In the genomic region with DNA sequence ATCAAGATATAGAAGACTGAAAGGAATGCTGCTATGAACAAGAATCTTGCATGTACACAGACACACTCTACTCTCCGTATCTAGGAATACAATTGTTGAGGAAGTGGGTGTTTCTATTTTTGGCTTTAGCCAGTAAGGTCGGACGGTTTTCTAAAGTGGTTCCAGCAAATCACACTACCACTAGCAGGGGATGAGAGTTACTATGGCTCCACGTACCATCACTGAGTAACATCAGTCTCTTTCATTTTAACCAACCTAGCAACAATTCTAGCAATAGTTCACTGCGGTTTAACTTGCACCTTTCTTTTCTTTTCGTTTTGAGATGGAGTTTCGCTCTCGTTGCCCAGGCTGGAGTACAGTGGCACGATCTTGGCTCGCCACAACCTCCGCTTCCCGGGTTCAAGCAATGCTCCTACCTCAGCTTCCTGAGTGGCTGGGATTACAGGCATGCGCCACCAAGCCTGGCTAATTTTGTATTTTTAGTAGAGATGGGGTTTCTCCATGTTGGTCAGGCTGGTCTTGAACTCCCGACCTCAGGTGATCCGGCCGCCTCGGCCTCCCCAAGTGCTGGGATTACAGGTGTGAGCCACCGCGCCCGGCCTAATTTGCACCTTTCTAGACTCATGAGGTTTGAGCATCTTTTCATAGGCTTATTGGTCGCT, we compare ENCODE assay signal across 8 cellular contexts.
DNase-seq lines count a peak whose midpoint lies in the region; ATAC-seq and TF ChIP-seq lines count a peak whose summit lies in the region.
"Not testable (repeated sequence)": the region's sequence is repeated elsewhere in the genome, so short reads cannot be mapped to it uniquely, and the experiment has no call there.

No MANE protein-coding gene starts in this region.

- H3K36me3 ChIP-seq in OCI-LY1 (ENCODE audit: insufficient read depth, low read length) (peaks cover 73% of the 10 kb centered on the region), heart right ventricle (peaks cover 0 to 89% (median 6%) of the 10 kb centered on the region in 9 donors)

- DNase-seq in activated T-cell treated with anti-CD3 and anti-CD28 coated beads, Interleukin-2, amount 50 U/mL, for 48 hours: peak; percentile 64 to 69
- not testable (repeated sequence) for DNase-seq in heart right ventricle
- peak; percentile 47 for DNase-seq in stimulated activated naive B cell treated with anti-CD40 and anti-IgM and Interleukin-4, amounts not matched to agents 10 μg/mL and 1 μg/mL and 100 μg/mL, for 72 hours

- peak overlapping the region; percentile 84 for H3K27ac Mint-ChIP-seq in stimulated activated naive B cell treated with anti-CD40 and anti-IgM and Interleukin-4, amounts not matched to agents 10 μg/mL and 1 μg/mL and 100 μg/mL, for 72 hours

- intact Hi-C loops in heart right ventricle (cut with DNase I): not testable (repeated sequence)

- H3K4me1 ChIP-seq in OCI-LY1 (ENCODE audit: insufficient read depth, low read length, severe bottlenecking): peaks cover 23% of the 10 kb centered on the region
- H3K4me1 ChIP-seq in heart right ventricle: peaks cover 0 to 25% (median 10%) of the 10 kb centered on the region in 9 donors

- peak overlapping the region; percentile 8 for H3K4me2 ChIP-seq in OCI-LY1 (ENCODE audit: low read length)

- H3F3A ChIP-seq in OCI-LY1 (ENCODE audit: insufficient read depth, low read length): not testable (repeated sequence)

- peak; percentile 43 for TF ChIP-seq POLR2A in GM18505 (IDR thresholded peaks at IDR 0.05; ENCODE audit: borderline replicate concordance, extremely low read depth, insufficient read depth, insufficient read length)

- not testable (repeated sequence) for H3K27ac ChIP-seq in OCI-LY1 (ENCODE audit: low read depth, low read length, poor library complexity, severe bottlenecking)
- H3K27ac ChIP-seq in heart right ventricle: peak overlapping the region in 2 of 10 donors; percentile 7 to 11

- H3K4me1 Mint-ChIP-seq in stimulated activated naive B cell treated with anti-CD40 and anti-IgM and Interleukin-4, amounts not matched to agents 10 μg/mL and 1 μg/mL and 100 μg/mL, for 72 hours: peaks cover 31 to 51% of the 10 kb centered on the region in 2 donors

- H3K9me3 Mint-ChIP-seq in stimulated activated naive B cell treated with anti-CD40 and anti-IgM and Interleukin-4, amounts not matched to agents 10 μg/mL and 1 μg/mL and 100 μg/mL, for 72 hours: not testable (repeated sequence)

- not testable (repeated sequence) for H3K9me3 ChIP-seq in OCI-LY1 (ENCODE audit: low read length); heart right ventricle

- H3K79me2 ChIP-seq in OCI-LY1 (ENCODE audit: insufficient read depth, low read length): not testable (repeated sequence)

- not testable (repeated sequence) for H2AFZ ChIP-seq in OCI-LY1 (ENCODE audit: low read length)

- not testable (repeated sequence) for TF ChIP-seq CTCF in OCI-LY1 (IDR thresholded peaks at IDR 0.05; ENCODE audit: low read length); heart right ventricle (IDR thresholded peaks at IDR 0.05)

- 69 to 73% methylated on average over 21 of the region's 21 CpGs for WGBS in heart right ventricle, 2 donors

- not testable (repeated sequence) for H3K9me2 ChIP-seq in OCI-LY1 (ENCODE audit: low read depth, low read length)

- H3K36me3 Mint-ChIP-seq in stimulated activated naive B cell treated with anti-CD40 and anti-IgM and Interleukin-4, amounts not matched to agents 10 μg/mL and 1 μg/mL and 100 μg/mL, for 72 hours: peaks cover 48 to 70% of the 10 kb centered on the region in 2 donors

- H3K27me3 Mint-ChIP-seq in stimulated activated naive B cell treated with anti-CD40 and anti-IgM and Interleukin-4, amounts not matched to agents 10 μg/mL and 1 μg/mL and 100 μg/mL, for 72 hours: not testable (repeated sequence)

- not testable (repeated sequence) for H3K9ac ChIP-seq in OCI-LY1 (ENCODE audit: low read length)

- H4K20me1 ChIP-seq in OCI-LY1 (ENCODE audit: insufficient read depth, low read length): not testable (repeated sequence)

- not testable (repeated sequence) for H3K27me3 ChIP-seq in OCI-LY1 (ENCODE audit: insufficient read depth, low read length); heart right ventricle

- peak overlapping the region; percentile 60 to 69 for H3K4me3 Mint-ChIP-seq in stimulated activated naive B cell treated with anti-CD40 and anti-IgM and Interleukin-4, amounts not matched to agents 10 μg/mL and 1 μg/mL and 100 μg/mL, for 72 hours

- H3K4me3 ChIP-seq in OCI-LY1 (ENCODE audit: low read depth, low read length, poor library complexity, severe bottlenecking): peak overlapping the region; percentile 6
- H3K4me3 ChIP-seq in heart right ventricle: not testable (repeated sequence)

- ATAC-seq in GM18505 (IDR thresholded peaks at IDR 0.05; ENCODE audit: unreplicated experiment) (peak; percentile 88), GM19452 (IDR thresholded peaks at IDR 0.05; ENCODE audit: unreplicated experiment) (peak; percentile 94), HG02759 (IDR thresholded peaks at IDR 0.05; ENCODE audit: unreplicated experiment) (peak; percentile 93), HG03342 (IDR thresholded peaks at IDR 0.05; ENCODE audit: unreplicated experiment) (peak; percentile 94), heart right ventricle (peak in 6 of 8 donors; percentile 60 to 90 (median 75))
- ATAC-seq in stimulated activated naive B cell treated with anti-CD40 and anti-IgM and Interleukin-4, amounts not matched to agents 10 μg/mL and 1 μg/mL and 100 μg/mL, for 72 hours (replicated peaks): peak; percentile 81 to 90
